Comparison of ENCODE assay signal across 25 cellular contexts in the genomic region with DNA sequence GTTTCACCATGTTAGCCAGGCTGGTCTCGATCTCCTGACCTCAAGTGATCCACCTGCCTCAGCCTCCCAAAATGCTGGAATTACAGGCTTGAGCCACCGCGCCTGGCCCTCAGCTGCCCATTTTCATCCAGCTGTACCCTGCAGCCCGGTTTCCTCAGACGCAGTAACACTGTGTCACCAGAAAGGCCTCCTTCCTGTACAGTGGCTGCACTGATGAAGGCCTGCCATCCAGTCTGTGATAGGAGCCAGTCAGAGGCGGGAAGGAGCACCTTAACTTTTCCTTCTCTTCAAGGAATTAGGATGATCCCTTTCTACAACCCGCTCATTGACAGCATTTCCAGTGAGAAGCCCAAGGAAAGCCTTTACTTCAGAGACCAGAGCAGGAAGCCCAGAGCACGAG.
DNase-seq lines count a peak whose midpoint lies in the region; FAIRE-seq and TF ChIP-seq lines count a peak whose summit lies in the region.
"Had no signal": no experiment of that assay in that cellular context is flagged by ENCODE, and none has a peak within 500 bp of the region (broad histone marks: within the 10 kb centered on the region; RNA-seq: fewer than 3 reads in every experiment).

No MANE protein-coding gene starts in this region.

- peaks cover 65% of the 10 kb centered on the region for H3K4me1 Mint-ChIP-seq in CD14-positive monocyte
- H3K4me1 Mint-ChIP-seq: activated CD4-positive, alpha-beta T cell treated with anti-CD3 and anti-CD28 coated beads for 36 hours; stimulated activated effector memory CD8-positive, alpha-beta T cell treated with anti-CD3 and anti-CD28 coated beads, Interleukin-12 subunit alpha, Interleukin-12 subunit beta, amount 100 ng/mL, for 72 hours had no signal

- H3K4me3 ChIP-seq in HL-60 (replicated peaks; ENCODE audit: insufficient read depth, low read length) (no peak overlapping the region), H1 (ENCODE audit: extremely low read depth in 1 of 4, insufficient read depth in 2 of 4, low read depth in 3 of 4, low read length in 4 of 4) (no peak overlapping the region), neural cell (ENCODE audit: low read length) (no peak overlapping the region), brain microvascular endothelial cell (ENCODE audit: low read depth, low read length) (no peak overlapping the region), breast epithelium (no peak overlapping the region)
- H3K4me3 ChIP-seq: BLaER1, GM12878, MG63 had no signal

- TF ChIP-seq EP300 in H1 (IDR thresholded peaks at IDR 0.05; ENCODE audit: borderline replicate concordance in 1 of 2, low read depth in 2 of 2, low read length in 2 of 2) (no peak), neural cell (conservative IDR thresholded peaks at IDR 0.05; ENCODE audit: poor library complexity, severe bottlenecking) (no peak)

- no peak for DNase-seq in CD14-positive monocyte (ENCODE audit: low spot score)
- DNase-seq in HL-60 (ENCODE audit: low read depth in 1 of 2, low spot score in 1 of 2), result no peak
- DNase-seq in H1 (ENCODE audit: low read depth in 1 of 2, low spot score in 2 of 2), result no peak
- DNase-seq in brain microvascular endothelial cell, result no peak
- DNase-seq in stimulated activated naive CD4-positive, alpha-beta T cell treated with Interleukin-2 at 50 U/mL for 16 hours (lab: John Stamatoyannopoulos, UW), result no peak
- DNase-seq in GF-D8 (lab: John Stamatoyannopoulos, UW), result no peak
- DNase-seq in breast epithelium (ENCODE audit: low spot score in 2 of 2), result no peak
- DNase-seq: activated CD4-positive, alpha-beta T cell treated with anti-CD3 and anti-CD28 coated beads for 36 hours; activated CD8-positive, alpha-beta T cell treated with anti-CD3 and anti-CD28 coated beads for 36 hours; aorta; central memory CD4-positive, alpha-beta T cell; DMS153; H7; MG63; NCI-H1417 treated with DMSO at 0.1 percent for 48 hours; NCI-H2029 treated with DMSO at 0.1 percent for 48 hours; NCI-H524 treated with DMSO at 0.1 percent for 48 hours; SHP77 treated with DMSO at 0.1 percent for 48 hours had no signal

- no peak overlapping the region for H3K4me3 Mint-ChIP-seq in CD14-positive monocyte
- H3K4me3 Mint-ChIP-seq: activated CD4-positive, alpha-beta T cell treated with anti-CD3 and anti-CD28 coated beads for 36 hours; activated CD8-positive, alpha-beta T cell treated with anti-CD3 and anti-CD28 coated beads for 36 hours; activated naive CD8-positive, alpha-beta T cell; stimulated activated effector memory CD8-positive, alpha-beta T cell treated with anti-CD3 and anti-CD28 coated beads, Interleukin-12 subunit alpha, Interleukin-12 subunit beta, amount 100 ng/mL, for 72 hours had no signal

- TF ChIP-seq CTCF in CD14-positive monocyte (IDR thresholded peaks at IDR 0.05) (no peak), HL-60 (IDR thresholded peaks at IDR 0.05; ENCODE audit: insufficient read depth, low read length) (no peak), H1 (IDR thresholded peaks at IDR 0.05; ENCODE audit: control extremely low read depth in 1 of 3, insufficient read depth in 1 of 3, low read depth in 1 of 3, low read length in 3 of 3) (no peak), neural cell (IDR thresholded peaks at IDR 0.05; ENCODE audit: poor library complexity, severe bottlenecking) (no peak), brain microvascular endothelial cell (IDR thresholded peaks at IDR 0.05; ENCODE audit: low read depth, low read length, missing control alignments) (no peak), breast epithelium (IDR thresholded peaks at IDR 0.05) (no peak)

- 90% methylated on average over 8 of the region's 8 CpGs; no CpG with 5 or more reads in 1 of the 2 experiments for WGBS in H1 (ENCODE audit: extremely low coverage in 1 of 2, insufficient coverage in 1 of 2, insufficient read length in 1 of 2, insufficient replicate concordance in 2 of 2, low coverage in 1 of 2, low lambda C conversion rate in 2 of 2, missing lambda C conversion rate in 1 of 2), 2 experiments

- H3K27ac Mint-ChIP-seq in CD14-positive monocyte, result peak overlapping the region; percentile 73 to 92 (median 87)
- H3K27ac Mint-ChIP-seq: activated CD4-positive, alpha-beta T cell treated with anti-CD3 and anti-CD28 coated beads for 36 hours; activated CD8-positive, alpha-beta T cell treated with anti-CD3 and anti-CD28 coated beads for 36 hours; stimulated activated effector memory CD8-positive, alpha-beta T cell treated with anti-CD3 and anti-CD28 coated beads, Interleukin-12 subunit alpha, Interleukin-12 subunit beta, amount 100 ng/mL, for 72 hours had no signal

- H3K27me3 ChIP-seq in HL-60 (ENCODE audit: insufficient read depth, poor library complexity, severe bottlenecking), result no peaks in the 10 kb centered on the region
- no peaks in the 10 kb centered on the region for H3K27me3 ChIP-seq in H1 (replicated peaks in 1 of 4; ENCODE audit: control insufficient read depth in 3 of 4, extremely low read depth in 1 of 4, insufficient read depth in 3 of 4, low read length in 3 of 4)
- no peaks in the 10 kb centered on the region for H3K27me3 ChIP-seq in neural cell (ENCODE audit: insufficient read depth, low read depth, low read length)
- H3K27me3 ChIP-seq in brain microvascular endothelial cell (replicated peaks), result no peaks in the 10 kb centered on the region
- H3K27me3 ChIP-seq in breast epithelium, result no peaks in the 10 kb centered on the region
- H3K27me3 ChIP-seq: BLaER1, MG63 had no signal

- H2BK5ac ChIP-seq in H1 (ENCODE audit: low read depth, low read length), result no peak overlapping the region

- H3K4ac ChIP-seq in H1 (replicated peaks; ENCODE audit: insufficient read length, low read depth, low read length), result no peak overlapping the region

- H3K56ac ChIP-seq in H1 (replicated peaks; ENCODE audit: insufficient read length, low read depth, low read length), result no peak overlapping the region

- H2BK120ac ChIP-seq in H1 (replicated peaks; ENCODE audit: low read depth, low read length), result no peak overlapping the region

- no peak overlapping the region for H3K23ac ChIP-seq in H1 (ENCODE audit: insufficient read length)

- H3K9me3 ChIP-seq in H1 (ENCODE audit: insufficient read depth in 2 of 2, low read depth in 1 of 2, low read length in 1 of 2), result no peaks in the 10 kb centered on the region
- H3K9me3 ChIP-seq in neural cell (ENCODE audit: low read length), result no peaks in the 10 kb centered on the region
- H3K9me3 ChIP-seq in breast epithelium, result no peaks in the 10 kb centered on the region
- H3K9me3 ChIP-seq: MG63 had no signal

- no peak overlapping the region for H3K4me2 ChIP-seq in H1 (ENCODE audit: insufficient read depth in 1 of 2, low read depth in 2 of 2, low read length in 2 of 2)
- no peak overlapping the region for H3K4me2 ChIP-seq in neural cell (ENCODE audit: low read length)
- H3K4me2 ChIP-seq: BLaER1, KMS-11 had no signal

- H3K79me2 ChIP-seq in H1 (ENCODE audit: control insufficient read depth in 1 of 2, insufficient read depth in 2 of 2, low read length in 2 of 2) (no peaks in the 10 kb centered on the region), neural cell (replicated peaks; ENCODE audit: insufficient read depth, low read length) (no peaks in the 10 kb centered on the region)

- no peak overlapping the region for H2BK15ac ChIP-seq in H1 (ENCODE audit: low read length)

- intact Hi-C loops in CD14-positive monocyte (cut with micrococcal nuclease) (loop anchor here (5.0 to 10.0 kb wide), 3 partner anchors 41 to 303 kb away; a partner anchor contains a TSS), breast epithelium (cut with DNase I; ENCODE audit: low total_unique reads) (no loop called here)

- no peak overlapping the region for H2AFZ ChIP-seq in H1 (ENCODE audit: low read length)
- no peak overlapping the region for H2AFZ ChIP-seq in neural cell (ENCODE audit: low read depth, low read length)

- in situ Hi-C loops in brain microvascular endothelial cell (cut with HindIII; ENCODE audit: low pct_ligation_motif_present, low sequenced_read_pairs), result no loop called here

- H3K14ac ChIP-seq in H1 (ENCODE audit: insufficient read length), result no peak overlapping the region

- no peaks in the 10 kb centered on the region for H4K20me1 ChIP-seq in H1 (replicated peaks in 1 of 2; ENCODE audit: control insufficient read depth in 1 of 2, insufficient read depth in 2 of 2, low read length in 2 of 2)
- no peaks in the 10 kb centered on the region for H4K20me1 ChIP-seq in neural cell (ENCODE audit: insufficient read depth)

- no peak overlapping the region for H2BK12ac ChIP-seq in H1 (ENCODE audit: low read depth, low read length)

- H3K9ac ChIP-seq in H1 (replicated peaks in 1 of 4; ENCODE audit: extremely low read depth in 1 of 4, low read depth in 3 of 4, low read length in 3 of 4) (no peak overlapping the region), neural cell (ENCODE audit: low read length) (no peak overlapping the region)
- H3K9ac ChIP-seq: BLaER1, KMS-11 had no signal

- peaks cover 2 to 8% (median 4%) of the 10 kb centered on the region in 7 donors for H3K9me3 Mint-ChIP-seq in CD14-positive monocyte

- no peak overlapping the region for H2BK20ac ChIP-seq in H1 (ENCODE audit: low read length)

- POLR2A ChIA-PET in H1 (lab: Charles Lee; ENCODE audit: partially characterized antibody), result interaction anchor here (1.2 to 1.4 kb wide), 2 partner anchors 11 to 13 kb away, joined by 3 to 6 read pairs; no protein-coding TSS in a partner anchor

- H3F3A ChIP-seq in neural cell (ENCODE audit: insufficient read depth, low read length, poor library complexity, severe bottlenecking), result no peaks in the 10 kb centered on the region

- CTCF ChIA-PET in H1 (lab: Charles Lee; ENCODE audit: partially characterized antibody), result interaction anchor here (0.8 to 3.5 kb wide), 9 partner anchors 8 to 80 kb away, joined by 3 to 12 read pairs (median 4); no protein-coding TSS in a partner anchor

- no peak for TF ChIP-seq POLR2A in H1 (IDR thresholded peaks at IDR 0.05; ENCODE audit: control extremely low read depth in 1 of 2, low read depth in 2 of 2, low read length in 2 of 2)
- TF ChIP-seq POLR2A in breast epithelium (IDR thresholded peaks at IDR 0.05), result no peak

- no peaks in the 10 kb centered on the region; the same call in 1 of the 2 replicates for H3K79me1 ChIP-seq in H1 (ENCODE audit: low read depth, low read length)

- H4K8ac ChIP-seq in H1 (ENCODE audit: extremely low read depth, insufficient read depth, low read length), result peak overlapping the region; percentile 36; the same call in 1 of the 2 replicates

- no peaks in the 10 kb centered on the region for H3K36me3 ChIP-seq in H1 (ENCODE audit: control insufficient read depth in 2 of 4, insufficient read depth in 4 of 4, low read length in 3 of 4)
- H3K36me3 ChIP-seq in neural cell (ENCODE audit: insufficient read depth, low read length), result no peaks in the 10 kb centered on the region
- no peaks in the 10 kb centered on the region for H3K36me3 ChIP-seq in brain microvascular endothelial cell (replicated peaks)
- H3K36me3 ChIP-seq in breast epithelium, result no peaks in the 10 kb centered on the region
- H3K36me3 ChIP-seq: MG63 had no signal

- H3K36me3 Mint-ChIP-seq in CD14-positive monocyte, result peaks cover 10 to 14% of the 10 kb centered on the region in 2 donors
- H3K36me3 Mint-ChIP-seq: stimulated activated effector memory CD8-positive, alpha-beta T cell treated with anti-CD3 and anti-CD28 coated beads, Interleukin-12 subunit alpha, Interleukin-12 subunit beta, amount 100 ng/mL, for 72 hours had no signal

- no peaks in the 10 kb centered on the region; the same call in 1 of the 2 replicates for H3K23me2 ChIP-seq in H1 (ENCODE audit: low read depth, low read length)

- H4K91ac ChIP-seq in H1 (replicated peaks; ENCODE audit: insufficient read length, low read length), result no peak overlapping the region

- H3K9me2 ChIP-seq in neural cell (ENCODE audit: insufficient read depth, low read length), result no peaks in the 10 kb centered on the region

- TF ChIP-seq RAD21 in H1 (IDR thresholded peaks at IDR 0.05 in 1 of 2, conservative IDR thresholded peaks at IDR 0.05 in 1 of 2; ENCODE audit: low read depth in 2 of 2, low read length in 2 of 2) (no peak), neural cell (conservative IDR thresholded peaks at IDR 0.05) (no peak)

- H3K4me1 ChIP-seq in H1 (replicated peaks in 1 of 4; ENCODE audit: control insufficient read depth in 3 of 4, insufficient read depth in 4 of 4, low read length in 3 of 4) (peaks cover 0 to 9% (median 3%) of the 10 kb centered on the region in 4 experiments; a peak in 4 of 7 replicates), breast epithelium (peaks cover 0 to 5% of the 10 kb centered on the region in 2 donors)

- FAIRE-seq in H1 (lab: Jason Lieb, UNC), result no peak
- FAIRE-seq: endothelial cell of umbilical vein, GM12878 had no signal

- no peak overlapping the region for H4K5ac ChIP-seq in H1 (ENCODE audit: insufficient read length, low read depth, low read length)

- no peak overlapping the region for H3K18ac ChIP-seq in H1 (ENCODE audit: extremely low read depth, low read length)

- H2AK5ac ChIP-seq in H1 (ENCODE audit: low read depth, low read length), result no peak overlapping the region

- peak overlapping the region; percentile 26 for H3K27ac ChIP-seq in HL-60 (replicated peaks)
- no peak overlapping the region for H3K27ac ChIP-seq in H1 (ENCODE audit: low read depth, low read length)
- H3K27ac ChIP-seq in neural cell (ENCODE audit: low read length), result peak overlapping the region; percentile 73
- H3K27ac ChIP-seq in brain microvascular endothelial cell, result no peak overlapping the region
- peak overlapping the region in 1 of 2 donors; percentile 55 for H3K27ac ChIP-seq in breast epithelium
- H3K27ac ChIP-seq: BLaER1, KMS-11 had no signal

- peaks cover 0 to 6% (median 2%) of the 10 kb centered on the region in 3 donors for H3K27me3 Mint-ChIP-seq in CD14-positive monocyte (ENCODE audit: low read depth in 3 of 3)
- H3K27me3 Mint-ChIP-seq: activated CD4-positive, alpha-beta T cell treated with anti-CD3 and anti-CD28 coated beads for 36 hours; activated CD8-positive, alpha-beta T cell treated with anti-CD3 and anti-CD28 coated beads for 36 hours; activated naive CD8-positive, alpha-beta T cell had no signal

Comparison
In these comparisons a context has a peak if more than half of its experiments do, and no peak if none do; other contexts are left out.
1. H3K27ac ChIP-seq: peak in HL-60 (single experiment) and neural cell (single experiment); none in H1 (single experiment) and brain microvascular endothelial cell (single experiment).